8 cellular contexts compared by ENCODE assay signal in the genomic region with DNA sequence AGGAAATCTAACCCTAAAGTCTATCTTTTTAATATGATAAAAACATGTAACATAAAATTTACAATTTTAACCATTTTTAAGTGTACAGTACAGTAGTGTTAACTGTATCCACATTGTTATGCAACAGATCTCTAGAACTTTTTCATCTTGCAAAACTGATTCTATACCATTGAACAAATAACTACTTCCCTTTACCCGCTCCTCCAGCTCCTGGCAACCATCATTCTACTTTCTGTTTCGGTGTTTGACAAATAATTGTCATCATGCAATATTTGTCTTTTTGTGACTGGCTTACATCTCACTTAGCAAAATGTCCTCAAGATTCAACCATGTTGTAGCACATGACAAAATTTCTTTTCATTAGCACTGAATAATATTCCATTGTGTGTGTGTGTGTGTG.
"Had no signal": no experiment of that assay in that cellular context is flagged by ENCODE, and none has a peak within 500 bp of the region (broad histone marks: within the 10 kb centered on the region; RNA-seq: fewer than 3 reads in every experiment).

No MANE protein-coding gene starts in this region.

- ATAC-seq: activated naive CD8-positive, alpha-beta T cell treated with anti-CD3 and anti-CD28 coated beads, Interleukin-2, amount 50 U/mL, for 24 hours; activated T-cell treated with anti-CD3 and anti-CD28 coated beads, Interleukin-2, amount 50 U/mL, for 72 hours; naive thymus-derived CD4-positive, alpha-beta T cell had no signal

- DNase-seq: activated CD4-positive, alpha-beta memory T cell treated with anti-CD3 and anti-CD28 coated beads for 36 hours; activated naive CD8-positive, alpha-beta T cell treated with anti-CD3 and anti-CD28 coated beads, Interleukin-2, amount 50 U/mL, for 24 hours; activated T-cell treated with anti-CD3 and anti-CD28 coated beads, Interleukin-2, amount 50 U/mL, for 72 hours; foreskin melanocyte; head of caudate nucleus; naive thymus-derived CD4-positive, alpha-beta T cell; retina; stimulated activated CD4-positive, alpha-beta T cell treated with anti-CD3 and anti-CD28 coated beads, Interleukin-15, amount 100 ng/mL, for 24 hours had no signal

- H3K27me3 Mint-ChIP-seq: activated naive CD8-positive, alpha-beta T cell treated with anti-CD3 and anti-CD28 coated beads, Interleukin-2, amount 50 U/mL, for 24 hours had no signal

- H3K4me3 Mint-ChIP-seq: activated CD4-positive, alpha-beta memory T cell treated with anti-CD3 and anti-CD28 coated beads for 36 hours; activated naive CD8-positive, alpha-beta T cell treated with anti-CD3 and anti-CD28 coated beads, Interleukin-2, amount 50 U/mL, for 24 hours; activated T-cell treated with anti-CD3 and anti-CD28 coated beads, Interleukin-2, amount 50 U/mL, for 72 hours; naive thymus-derived CD4-positive, alpha-beta T cell had no signal

- H3K9me3 Mint-ChIP-seq: activated CD4-positive, alpha-beta memory T cell treated with anti-CD3 and anti-CD28 coated beads for 36 hours; activated naive CD8-positive, alpha-beta T cell treated with anti-CD3 and anti-CD28 coated beads, Interleukin-2, amount 50 U/mL, for 24 hours; activated T-cell treated with anti-CD3 and anti-CD28 coated beads, Interleukin-2, amount 50 U/mL, for 72 hours had no signal

- H3K27ac Mint-ChIP-seq: activated CD4-positive, alpha-beta memory T cell treated with anti-CD3 and anti-CD28 coated beads for 36 hours; activated naive CD8-positive, alpha-beta T cell treated with anti-CD3 and anti-CD28 coated beads, Interleukin-2, amount 50 U/mL, for 24 hours; activated T-cell treated with anti-CD3 and anti-CD28 coated beads, Interleukin-2, amount 50 U/mL, for 72 hours; naive thymus-derived CD4-positive, alpha-beta T cell had no signal

- H3K36me3 Mint-ChIP-seq: activated CD4-positive, alpha-beta memory T cell treated with anti-CD3 and anti-CD28 coated beads for 36 hours; naive thymus-derived CD4-positive, alpha-beta T cell had no signal
